ENCODE assay signal across 14 cellular contexts in the genomic region with DNA sequence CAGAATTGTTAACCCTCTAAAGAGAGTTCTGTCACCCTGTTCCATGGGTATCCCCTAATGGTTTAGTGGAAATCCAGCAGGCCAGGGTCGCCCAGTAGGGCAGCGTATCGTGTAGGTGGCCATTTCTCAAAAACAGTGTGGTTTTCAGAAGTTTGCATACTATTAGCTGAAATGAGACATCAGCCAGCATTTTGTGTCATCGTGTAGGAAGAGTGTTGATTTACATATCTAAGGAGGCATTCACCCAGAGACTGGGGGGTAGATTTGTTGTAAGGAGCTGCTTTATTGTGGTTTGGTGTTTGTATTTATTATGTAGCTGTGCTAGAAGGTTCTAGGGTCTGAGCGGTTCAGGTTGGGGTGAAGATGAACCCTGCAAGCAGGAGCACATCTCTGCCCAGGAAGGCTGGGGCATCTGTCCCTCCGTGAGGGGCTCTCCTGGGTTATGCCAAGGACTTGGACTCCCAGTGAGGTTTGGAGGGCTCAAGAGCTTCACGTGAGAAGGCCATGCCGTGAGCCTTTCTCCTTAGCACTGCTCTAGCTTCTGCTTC.
A peak's percentile ranks its signal among the peaks of the same experiment; 100 is the strongest.
DNase-seq lines count a peak whose midpoint lies in the region; ATAC-seq, FAIRE-seq and TF ChIP-seq lines count a peak whose summit lies in the region.
"Had no signal": no experiment of that assay in that cellular context is flagged by ENCODE, and none has a peak within 500 bp of the region (broad histone marks: within the 10 kb centered on the region; RNA-seq: fewer than 3 reads in every experiment).

No MANE protein-coding gene starts in this region.

- no peak for TF ChIP-seq EP300 in H1 (IDR thresholded peaks at IDR 0.05; ENCODE audit: borderline replicate concordance in 1 of 2, low read depth in 2 of 2, low read length in 2 of 2)

- TF ChIP-seq POLR2A in GM18505 (IDR thresholded peaks at IDR 0.05; ENCODE audit: borderline replicate concordance, extremely low read depth, insufficient read depth, insufficient read length) (no peak), H1 (IDR thresholded peaks at IDR 0.05; ENCODE audit: control extremely low read depth in 1 of 2, low read depth in 2 of 2, low read length in 2 of 2) (no peak)

- H2AK5ac ChIP-seq in H1 (ENCODE audit: low read depth, low read length) = no peak overlapping the region

- WGBS in H1 (ENCODE audit: extremely low coverage in 1 of 2, insufficient coverage in 1 of 2, insufficient read length in 1 of 2, insufficient replicate concordance in 2 of 2, low coverage in 1 of 2, low lambda C conversion rate in 2 of 2, missing lambda C conversion rate in 1 of 2), 2 experiments = 74% methylated on average over 8 of the region's 8 CpGs; no CpG with 5 or more reads in 1 of the 2 experiments

- H3K18ac ChIP-seq in H1 (ENCODE audit: extremely low read depth, low read length) = 0 out of 2 replicates have a peak overlapping the region, but pooled peaks have one; percentile 24

- POLR2A ChIA-PET in H1 (lab: Charles Lee; ENCODE audit: partially characterized antibody) = interaction anchor here (0.7 to 2.1 kb wide), 3 partner anchors 15 to 202 kb away, joined by 3 to 7 read pairs (median 4); no protein-coding TSS in a partner anchor
- POLR2A ChIA-PET in Caco-2 (lab: Charles Lee) = no interaction called here

- H3K9me3 ChIP-seq in H1 (ENCODE audit: insufficient read depth in 2 of 2, low read depth in 1 of 2, low read length in 1 of 2) (no peaks in the 10 kb centered on the region), Caco-2 (no peaks in the 10 kb centered on the region)

- no peak overlapping the region for H2BK120ac ChIP-seq in H1 (replicated peaks; ENCODE audit: low read depth, low read length)

- H4K91ac ChIP-seq in H1 (replicated peaks; ENCODE audit: insufficient read length, low read length) = no peak overlapping the region

- H3K14ac ChIP-seq in H1 (ENCODE audit: insufficient read length) = no peak overlapping the region

- 0 out of 2 replicates have a peak overlapping the region, but pooled peaks have one; percentile 46 for H2BK15ac ChIP-seq in H1 (ENCODE audit: low read length)

- H3K4me3 Mint-ChIP-seq in Caco-2 (ENCODE audit: unreplicated experiment) = no peak overlapping the region
- H3K4me3 Mint-ChIP-seq: nephron had no signal

- H2BK12ac ChIP-seq in H1 (ENCODE audit: low read depth, low read length) = peak overlapping the region; percentile 69

- H3K27me3 ChIP-seq in H1 (replicated peaks in 1 of 4; ENCODE audit: control insufficient read depth in 3 of 4, extremely low read depth in 1 of 4, insufficient read depth in 3 of 4, low read length in 3 of 4) (no peaks in the 10 kb centered on the region), Caco-2 (replicated peaks; ENCODE audit: control insufficient read depth, insufficient read depth, low read length) (no peaks in the 10 kb centered on the region)

- H3K23ac ChIP-seq in H1 (ENCODE audit: insufficient read length) = no peak overlapping the region

- H4K5ac ChIP-seq in H1 (ENCODE audit: insufficient read length, low read depth, low read length) = no peak overlapping the region

- peaks cover 24% of the 10 kb centered on the region for H3K4me1 Mint-ChIP-seq in Caco-2 (ENCODE audit: low read depth, unreplicated experiment)

- intact Hi-C loops in Caco-2 (cut with micrococcal nuclease; ENCODE audit: unreplicated experiment) = no loop called here

- no TSS peak for BruUV-seq in Caco-2 (replicated peaks; lab: Mats Ljungman, UMichigan)

- no peaks in the 10 kb centered on the region for H3K9me3 Mint-ChIP-seq in Caco-2 (ENCODE audit: unreplicated experiment)
- H3K9me3 Mint-ChIP-seq: nephron had no signal

- peak overlapping the region; percentile 21 to 41; a peak in 2 of 4 replicates for H3K4me2 ChIP-seq in H1 (ENCODE audit: insufficient read depth in 1 of 2, low read depth in 2 of 2, low read length in 2 of 2)
- H3K4me2 ChIP-seq: KMS-11 had no signal

- no peak overlapping the region for H3K4ac ChIP-seq in H1 (replicated peaks; ENCODE audit: insufficient read length, low read depth, low read length)

- H3K23me2 ChIP-seq in H1 (ENCODE audit: low read depth, low read length) = no peaks in the 10 kb centered on the region

- no peaks in the 10 kb centered on the region for H4K20me1 ChIP-seq in H1 (replicated peaks in 1 of 2; ENCODE audit: control insufficient read depth in 1 of 2, insufficient read depth in 2 of 2, low read length in 2 of 2)

- H3K36me3 Mint-ChIP-seq in Caco-2 (ENCODE audit: insufficient read depth, unreplicated experiment) = peaks cover 1% of the 10 kb centered on the region

- CTCF ChIA-PET in H1 (lab: Charles Lee; ENCODE audit: partially characterized antibody) = interaction anchor here (0.7 to 2.4 kb wide), 3 partner anchors 14 to 37 kb away, joined by 4 to 8 read pairs (median 6); no protein-coding TSS in a partner anchor
- CTCF ChIA-PET in Caco-2 (lab: Charles Lee) = no interaction called here

- H2BK20ac ChIP-seq in H1 (ENCODE audit: low read length) = no peak overlapping the region

- no peak for FAIRE-seq in H1 (lab: Jason Lieb, UNC)

- DNase-seq in H1 (ENCODE audit: low read depth in 1 of 2, low spot score in 2 of 2) = peak in 1 of 2 experiments; percentile 41
- DNase-seq in NCI-H2227 (lab: John Stamatoyannopoulos, UW; ENCODE audit: unreplicated experiment) = no peak
- no peak for DNase-seq in Caco-2
- DNase-seq: activated effector memory CD4-positive, alpha-beta T cell treated with anti-CD3 and anti-CD28 coated beads, Interleukin-2, amount 50 U/mL, for 16 hours; Calu3; stimulated activated CD4-positive, alpha-beta T cell treated with anti-CD3 and anti-CD28 coated beads, Interleukin-4, amount 100 ng/mL, for 1 hour; SW 1271 had no signal

- H3K4me1 ChIP-seq in H1 (replicated peaks in 1 of 4; ENCODE audit: control insufficient read depth in 3 of 4, insufficient read depth in 4 of 4, low read length in 3 of 4) (peaks cover 6 to 21% (median 14%) of the 10 kb centered on the region in 4 experiments), Caco-2 (peaks cover 18% of the 10 kb centered on the region)

- H2AFZ ChIP-seq in H1 (ENCODE audit: low read length) = no peak overlapping the region

- H3K79me1 ChIP-seq in H1 (ENCODE audit: low read depth, low read length) = peaks cover 2% of the 10 kb centered on the region; the same call in 1 of the 2 replicates

- H3K36me3 ChIP-seq in H1 (ENCODE audit: control insufficient read depth in 2 of 4, insufficient read depth in 4 of 4, low read length in 3 of 4) (no peaks in the 10 kb centered on the region; a peak in 1 of 8 replicates), Caco-2 (ENCODE audit: control insufficient read depth, insufficient read depth, low read length) (no peaks in the 10 kb centered on the region; the same call in 1 of the 2 replicates)

- peak; percentile 78 for ATAC-seq in GM18505 (IDR thresholded peaks at IDR 0.05; ENCODE audit: unreplicated experiment)
- ATAC-seq in GM19463 (IDR thresholded peaks at IDR 0.05; ENCODE audit: unreplicated experiment) = peak; percentile 90
- peak; percentile 72 for ATAC-seq in HG03095 (IDR thresholded peaks at IDR 0.05; ENCODE audit: unreplicated experiment)
- no peak for ATAC-seq in HG03469 (IDR thresholded peaks at IDR 0.05; ENCODE audit: unreplicated experiment)
- no peak for ATAC-seq in GM18511 (IDR thresholded peaks at IDR 0.05; ENCODE audit: unreplicated experiment)

- TF ChIP-seq CTCF in H1 (IDR thresholded peaks at IDR 0.05; ENCODE audit: control extremely low read depth in 1 of 3, insufficient read depth in 1 of 3, low read depth in 1 of 3, low read length in 3 of 3) (no peak), Caco-2 (IDR thresholded peaks at IDR 0.05; ENCODE audit: insufficient read depth in 1 of 2, low read depth in 1 of 2, low read length in 1 of 2, severe bottlenecking in 1 of 2, unreplicated experiment in 1 of 2) (no peak)

- 0 out of 4 replicates have a peak, but pooled peaks cover 0 to 3% of the 10 kb centered on the region in 2 experiments for H3K79me2 ChIP-seq in H1 (ENCODE audit: control insufficient read depth in 1 of 2, insufficient read depth in 2 of 2, low read length in 2 of 2)

- no peak overlapping the region for H3K56ac ChIP-seq in H1 (replicated peaks; ENCODE audit: insufficient read length, low read depth, low read length)

- 0 out of 2 replicates have a peak overlapping the region, but pooled peaks have one; percentile 1 for H3K27ac ChIP-seq in H1 (ENCODE audit: low read depth, low read length)
- H3K27ac ChIP-seq: KMS-11 had no signal

- H2BK5ac ChIP-seq in H1 (ENCODE audit: low read depth, low read length) = peak overlapping the region; percentile 38; the same call in 1 of the 2 replicates

- no peak overlapping the region for H3K9ac ChIP-seq in H1 (replicated peaks in 1 of 4; ENCODE audit: extremely low read depth in 1 of 4, low read depth in 3 of 4, low read length in 3 of 4)
- H3K9ac ChIP-seq: KMS-11 had no signal

- H3K4me3 ChIP-seq in H1 (ENCODE audit: extremely low read depth in 1 of 4, insufficient read depth in 2 of 4, low read depth in 3 of 4, low read length in 4 of 4) (peak overlapping the region in 1 of 4 experiments; percentile 12; a peak in 1 of 8 replicates), Caco-2 (ENCODE audit: low read depth, low read length) (no peak overlapping the region)

- no peak overlapping the region for H4K8ac ChIP-seq in H1 (ENCODE audit: extremely low read depth, insufficient read depth, low read length)

- no peaks in the 10 kb centered on the region for H3K27me3 Mint-ChIP-seq in Caco-2 (ENCODE audit: insufficient read depth, unreplicated experiment)

- no peak for TF ChIP-seq RAD21 in H1 (IDR thresholded peaks at IDR 0.05 in 1 of 2, conservative IDR thresholded peaks at IDR 0.05 in 1 of 2; ENCODE audit: low read depth in 2 of 2, low read length in 2 of 2)

- no peak overlapping the region for H3K27ac Mint-ChIP-seq in Caco-2 (ENCODE audit: unreplicated experiment)

TF ChIP-seq in H1, 55 proteins besides CTCF, POLR2A, EP300 and RAD21 (continues in another document):
- TF ChIP-seq SP1 (IDR thresholded peaks at IDR 0.05; ENCODE audit: low read depth, low read length) = no peak
- no peak for TF ChIP-seq TEAD4 (IDR thresholded peaks at IDR 0.05; ENCODE audit: low read depth, low read length)
- no peak for TF ChIP-seq NANOG (IDR thresholded peaks at IDR 0.05; ENCODE audit: insufficient read depth, low read depth, low read length, poor library complexity, severe bottlenecking)
- no peak for TF ChIP-seq FOSL1 (IDR thresholded peaks at IDR 0.05; ENCODE audit: insufficient read depth, low read depth, low read length)
- no peak for TF ChIP-seq SUZ12 (IDR thresholded peaks at IDR 0.05; ENCODE audit: low read length)
- no peak for TF ChIP-seq SRF (IDR thresholded peaks at IDR 0.05; ENCODE audit: low read depth, low read length)
- TF ChIP-seq BRCA1 (IDR thresholded peaks at IDR 0.05; ENCODE audit: low read depth, low read length) = no peak
- no peak for TF ChIP-seq KDM5A (IDR thresholded peaks at IDR 0.05; ENCODE audit: low read length)
- no peak for TF ChIP-seq KDM1A (IDR thresholded peaks at IDR 0.05; ENCODE audit: borderline replicate concordance, low read length)

Comparison
In these comparisons a context has a peak if more than half of its experiments do, and no peak if none do; other contexts are left out.
1. ATAC-seq: peak in GM18505 (single experiment), GM19463 (single experiment) and HG03095 (single experiment); none in HG03469 (single experiment) and GM18511 (single experiment).